ENCODE assay signal across 16 cellular contexts in genomic region chr3:119343719-119344118, GRCh38. TPM values are rescaled to one million over a fixed set of nuclear protein-coding genes. Genes with fewer than 3 reads are reported as not detected.
DNase-seq lines count a peak whose midpoint lies in the region; ATAC-seq and TF ChIP-seq lines count a peak whose summit lies in the region.
"Had no signal": no experiment of that assay in that cellular context is flagged by ENCODE, and none has a peak within 500 bp of the region (broad histone marks: within the 10 kb centered on the region; RNA-seq: fewer than 3 reads in every experiment).

No MANE protein-coding gene starts in this region.

- no peaks in the 10 kb centered on the region for H3K4me1 Mint-ChIP-seq in immature natural killer cell

- peaks cover 0 to 4% (median 0%) of the 10 kb centered on the region in 3 donors for H3K36me3 Mint-ChIP-seq in immature natural killer cell
- H3K36me3 Mint-ChIP-seq: CD4-positive, CD25-positive, alpha-beta regulatory T cell had no signal

- TF ChIP-seq CTCF in GM12875 (IDR thresholded peaks at IDR 0.05; ENCODE audit: borderline replicate concordance, insufficient read depth, low read depth, low read length): 0 out of 2 replicates have a peak, but pooled peaks have one; percentile 12

- DNase-seq in SK-MEL-5 (ENCODE audit: low read depth, low spot score): peak; percentile 26
- DNase-seq in NCI-H226: no peak
- DNase-seq in hypothalamus (lab: John Stamatoyannopoulos, UW): no peak
- DNase-seq in immature natural killer cell: no peak
- DNase-seq in stimulated activated CD4-positive, alpha-beta T cell treated with anti-CD3 and anti-CD28 coated beads, Interleukin-1b, Interleukin-23, amount 100 ng/mL, for 48 hours: no peak
- DNase-seq: activated CD8-positive, alpha-beta memory T cell treated with anti-CD3 and anti-CD28 coated beads, Interleukin-2, amount 50 U/mL, for 4 hours; CD4-positive, CD25-positive, alpha-beta regulatory T cell; NCI-H1048; stimulated activated CD4-positive, alpha-beta T cell treated with anti-CD3 and anti-CD28 coated beads, Interleukin-15, amount 100 ng/mL, for 24 hours had no signal

- no peak overlapping the region for H3K4me3 ChIP-seq in GM12875 (ENCODE audit: low read depth, low read length)
- H3K4me3 ChIP-seq: gastroesophageal sphincter, HAP-1, thoracic aorta had no signal

- H3K27ac Mint-ChIP-seq in immature natural killer cell: no peak overlapping the region

- ATAC-seq in GM19455 (IDR thresholded peaks at IDR 0.05; ENCODE audit: unreplicated experiment) (peak; percentile 78), HG03045 (IDR thresholded peaks at IDR 0.05; ENCODE audit: unreplicated experiment) (peak; percentile 75)
- ATAC-seq: gastroesophageal sphincter, Right ventricle myocardium inferior had no signal

- H3K4me3 Mint-ChIP-seq in immature natural killer cell: no peak overlapping the region
- H3K4me3 Mint-ChIP-seq: CD4-positive, CD25-positive, alpha-beta regulatory T cell had no signal

- H3K27me3 Mint-ChIP-seq in immature natural killer cell (ENCODE audit: low read depth in 3 of 3): peaks cover 0 to 2% (median 0%) of the 10 kb centered on the region in 3 donors
- H3K27me3 Mint-ChIP-seq: CD4-positive, CD25-positive, alpha-beta regulatory T cell had no signal

- H3K9me3 Mint-ChIP-seq in immature natural killer cell: no peaks in the 10 kb centered on the region
- H3K9me3 Mint-ChIP-seq: CD4-positive, CD25-positive, alpha-beta regulatory T cell had no signal

- in situ Hi-C loops in SK-MEL-5 (cut with HindIII; ENCODE audit: low pct_unique_long_range_greater_than_20kb, low sequenced_read_pairs): no loop called here

RNA-seq across cellular contexts. Expression of gene ARHGAP31, which starts 49.5 kb away (rescaled TPM):
- total RNA-seq in SK-MEL-5 (2014; rRNA removed; shearing (Covaris generic)): 11.4 and 13.9 TPM in 2 replicates
- 10.9 and 17.9 TPM in 2 replicates for polyA plus RNA-seq in SK-MEL-5 (2015; cell fraction: cytosol; rRNA removed)
- polyA plus RNA-seq in SK-MEL-5 (2015; cell fraction: nucleus; rRNA removed): 2.4 and 3.4 TPM in 2 replicates
- polyA plus RNA-seq in immature natural killer cell: 1 to 10 TPM; 1.1 to 4.9 (median 2.8) TPM
